In the genomic region with DNA sequence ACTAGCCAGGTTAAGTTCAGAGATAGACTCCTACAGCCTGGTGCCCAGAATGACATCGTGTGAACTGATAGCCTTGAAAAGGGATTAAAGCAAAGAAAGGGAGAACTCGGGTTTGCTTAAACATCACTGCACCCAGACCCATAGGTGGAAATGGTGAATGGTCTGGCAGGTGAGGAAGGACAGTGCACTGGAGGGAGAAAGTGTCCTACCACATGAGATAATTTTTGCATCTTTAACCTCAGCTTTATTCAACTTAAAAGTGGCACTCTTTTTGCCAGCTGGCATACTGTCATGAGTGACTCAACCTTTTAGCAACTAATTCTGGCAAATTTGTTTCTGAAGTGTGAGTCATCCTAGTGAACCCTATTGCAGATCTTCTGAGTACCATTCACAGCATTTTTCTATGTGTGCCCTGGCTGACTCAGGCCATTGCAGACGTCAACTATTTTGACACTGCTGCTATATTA, we compare ENCODE assay signal across 9 cellular contexts. TPM values are rescaled to one million over a fixed set of nuclear protein-coding genes. Genes with fewer than 3 reads are reported as not detected.
DNase-seq lines count a peak whose midpoint lies in the region; ATAC-seq and TF ChIP-seq lines count a peak whose summit lies in the region.
"Had no signal": no experiment of that assay in that cellular context is flagged by ENCODE, and none has a peak within 500 bp of the region (broad histone marks: within the 10 kb centered on the region; RNA-seq: fewer than 3 reads in every experiment).

No MANE protein-coding gene starts in this region.

- no peaks in the 10 kb centered on the region for H3K79me2 ChIP-seq in H9 (ENCODE audit: insufficient read depth, low read length)

- POLR2A ChIA-PET in BJ (lab: Charles Lee): no interaction called here

- no peak overlapping the region for H3K4me2 ChIP-seq in H9 (ENCODE audit: insufficient read depth, insufficient read length, low read length)

- H4K5ac ChIP-seq in H9 (ENCODE audit: insufficient read length, low read depth, low read length): no peak overlapping the region

- in situ Hi-C loops in transverse colon (cut with MboI; ENCODE audit: low pct_ligation_motif_present in 1 of 4, low pct_unique_long_range_greater_than_20kb in 1 of 4, low sequenced_read_pairs in 3 of 4): no loop called here

- CTCF ChIA-PET in BJ (lab: Yijun Ruan, JAX): interaction anchor here (0.9 kb wide), 1 partner anchor 28 kb away, joined by 3 read pairs; no protein-coding TSS in a partner anchor

- H3K9me3 Mint-ChIP-seq in H9: peaks cover 0 to 5% of the 10 kb centered on the region in 2 experiments; a peak in 2 of 5 replicates

- no peaks in the 10 kb centered on the region; the same call in 1 of the 2 replicates for H3K27me3 Mint-ChIP-seq in H9 (ENCODE audit: low read depth)

- H3K4me3 ChIP-seq in BJ (ENCODE audit: low read depth, low read length): no peak overlapping the region
- no peak overlapping the region for H3K4me3 ChIP-seq in transverse colon

- no peak overlapping the region for H3K14ac ChIP-seq in H9 (ENCODE audit: insufficient read depth, low read length)

- WGBS in H9 (ENCODE audit: extremely low coverage, insufficient read length, low lambda C conversion rate): no CpG with 5 or more reads among the region's 3 CpGs
- WGBS in transverse colon (ENCODE audit: low coverage in 1 of 2), 2 donors: 14 to 53% methylated on average over 1 to 3 of the region's 3 CpGs

- H3K23ac ChIP-seq in H9 (ENCODE audit: insufficient read length, low read depth, low read length): no peak overlapping the region

- H3K9ac ChIP-seq in H9 (ENCODE audit: extremely low read depth, insufficient read length, low read length): no peak overlapping the region

- DNase-seq in BJ (ENCODE audit: low read depth) (peak; percentile 50), H9 (no peak), kidney tubule cell (ENCODE audit: low spot score) (peak; percentile 92), transverse colon (no peak)
- peak; percentile 22 to 28 for DNase-seq in activated T-cell treated with anti-CD3 and anti-CD28 coated beads, Interleukin-2, amount 50 U/mL, for 48 hours
- DNase-seq: NCI-H1105 treated with DMSO at 0.1 percent for 48 hours had no signal

- H3T11ph ChIP-seq in H9 (ENCODE audit: low read length): no peak overlapping the region

- TF ChIP-seq POLR2A in transverse colon (IDR thresholded peaks at IDR 0.05): no peak

- H3K4ac ChIP-seq in H9 (ENCODE audit: low read depth, low read length): no peak overlapping the region

- H3K27ac Mint-ChIP-seq in H9: no peak overlapping the region

- H2AFZ ChIP-seq in H9 (ENCODE audit: low read length): no peak overlapping the region

- no peaks in the 10 kb centered on the region for H3K79me1 ChIP-seq in H9 (ENCODE audit: insufficient read depth, low read depth, low read length, poor library complexity, severe bottlenecking)

- no peak overlapping the region for H3K4me3 Mint-ChIP-seq in H9

- no peak overlapping the region for H2BK20ac ChIP-seq in H9 (ENCODE audit: low read depth, low read length, poor library complexity, severe bottlenecking)

- TF ChIP-seq CTCF in BJ (IDR thresholded peaks at IDR 0.05; ENCODE audit: insufficient read depth, low read depth, low read length) (no peak), H9 (conservative IDR thresholded peaks at IDR 0.05) (no peak), transverse colon (IDR thresholded peaks at IDR 0.05) (no peak)

- no peaks in the 10 kb centered on the region for H3K4me1 ChIP-seq in H9 (ENCODE audit: insufficient read depth, low read length)
- H3K4me1 ChIP-seq in transverse colon: no peaks in the 10 kb centered on the region

- H3K18ac ChIP-seq in H9 (ENCODE audit: insufficient read length, low read depth, low read length): no peak overlapping the region

- H3K36me3 Mint-ChIP-seq in H9 (ENCODE audit: insufficient read depth in 1 of 3, low read depth in 3 of 3): no peaks in the 10 kb centered on the region; a peak in 1 of 7 replicates

- H3K9me3 ChIP-seq in H9 (ENCODE audit: control insufficient read depth, low read depth, low read length) (no peaks in the 10 kb centered on the region), transverse colon (no peaks in the 10 kb centered on the region)

- no peak overlapping the region for H2BK15ac ChIP-seq in H9 (ENCODE audit: low read depth, low read length)

- no peaks in the 10 kb centered on the region for H3K23me2 ChIP-seq in H9 (ENCODE audit: insufficient read length, low read depth, low read length, poor library complexity, severe bottlenecking)

- no peak overlapping the region for H2BK12ac ChIP-seq in H9 (ENCODE audit: insufficient read length, low read depth, low read length)

- H2BK120ac ChIP-seq in H9 (ENCODE audit: low read depth, low read length, poor library complexity, severe bottlenecking): no peak overlapping the region

- no peak overlapping the region for H4K91ac ChIP-seq in H9 (ENCODE audit: insufficient read length, low read depth, low read length)

- H4K8ac ChIP-seq in H9 (replicated peaks; ENCODE audit: insufficient read length, low read depth, low read length): peak overlapping the region; percentile 61

- H3K56ac ChIP-seq in H9 (ENCODE audit: insufficient read length, low read depth, low read length): no peak overlapping the region

- no peaks in the 10 kb centered on the region for H3K27me3 ChIP-seq in BJ (ENCODE audit: control insufficient read depth, insufficient read depth, low read length)
- no peaks in the 10 kb centered on the region for H3K27me3 ChIP-seq in H9 (ENCODE audit: insufficient read depth, low read length)
- no peaks in the 10 kb centered on the region for H3K27me3 ChIP-seq in transverse colon

- H3K36me3 ChIP-seq in BJ (ENCODE audit: control insufficient read depth, insufficient read depth, low read length): no peaks in the 10 kb centered on the region
- no peaks in the 10 kb centered on the region for H3K36me3 ChIP-seq in transverse colon

- intact Hi-C loops in transverse colon (cut with DNase I; ENCODE audit: low total_unique reads): no loop called here

- ATAC-seq in HG03565 (IDR thresholded peaks at IDR 0.05; ENCODE audit: unreplicated experiment): no peak
- ATAC-seq in HG02623 (IDR thresholded peaks at IDR 0.05; ENCODE audit: unreplicated experiment): no peak
- no peak for ATAC-seq in HG03439 (IDR thresholded peaks at IDR 0.05; ENCODE audit: unreplicated experiment)

- no peak overlapping the region for H2BK5ac ChIP-seq in H9 (ENCODE audit: insufficient read length, low read length)

- H4K20me1 ChIP-seq in H9 (ENCODE audit: control insufficient read depth, insufficient read depth, insufficient read length): no peaks in the 10 kb centered on the region

- no peak overlapping the region for H3K27ac ChIP-seq in H9 (ENCODE audit: insufficient read length, low read depth, low read length)
- no peak overlapping the region for H3K27ac ChIP-seq in transverse colon

- H3K4me1 Mint-ChIP-seq in H9: no peaks in the 10 kb centered on the region

- no peak for TF ChIP-seq EP300 in transverse colon (IDR thresholded peaks at IDR 0.05; ENCODE audit: low read depth)

- H2AK5ac ChIP-seq in H9 (ENCODE audit: insufficient read length, low read length): no peak overlapping the region

RNA-seq across cellular contexts. Expression of a gene that starts 53.0 kb away (rescaled TPM):
- polyA plus RNA-seq in BJ (2011; rRNA removed): not detected in 2 replicates
- not detected in 2 replicates for polyA minus RNA-seq in BJ (2011; rRNA and poly(A)+ RNA removed)
- total RNA-seq in H9 (2021) (not detected in 2 replicates), transverse colon (10 to 100 TPM in 1 of 4 donors, 1 to 10 TPM in 2, under 1 TPM in 1; 0.41 to 10.7 (median 7.6) TPM)

Comparison
In these comparisons a context has a peak if more than half of its experiments do, and no peak if none do; other contexts are left out.
1. DNase-seq: peak in BJ (single experiment), activated T-cell treated with anti-CD3 and anti-CD28 coated beads, Interleukin-2, amount 50 U/mL, for 48 hours (2 of 2) and kidney tubule cell (single experiment); none in H9 (single experiment) and transverse colon (single experiment).